Comparison of ENCODE assay signal across 13 cellular contexts in genomic region chr1:97192872-97193572, GRCh38.
DNase-seq lines count a peak whose midpoint lies in the region; FAIRE-seq and TF ChIP-seq lines count a peak whose summit lies in the region.
"Had no signal": no experiment of that assay in that cellular context is flagged by ENCODE, and none has a peak within 500 bp of the region (broad histone marks: within the 10 kb centered on the region; RNA-seq: fewer than 3 reads in every experiment).

No MANE protein-coding gene starts in this region.

- TF ChIP-seq RAD21 in H1 (IDR thresholded peaks at IDR 0.05 in 1 of 2, conservative IDR thresholded peaks at IDR 0.05 in 1 of 2; ENCODE audit: low read depth in 2 of 2, low read length in 2 of 2) = no peak

- no peak overlapping the region for H3K4me3 ChIP-seq in H1 (ENCODE audit: extremely low read depth in 1 of 4, insufficient read depth in 2 of 4, low read depth in 3 of 4, low read length in 4 of 4)

- H2BK12ac ChIP-seq in H1 (ENCODE audit: low read depth, low read length) = no peak overlapping the region

- no peak overlapping the region for H3K14ac ChIP-seq in H1 (ENCODE audit: insufficient read length)

- no peaks in the 10 kb centered on the region for H3K23me2 ChIP-seq in H1 (ENCODE audit: low read depth, low read length)

- TF ChIP-seq CTCF in C4-2B (conservative IDR thresholded peaks at IDR 0.05) (peak; percentile 31), H1 (IDR thresholded peaks at IDR 0.05; ENCODE audit: control extremely low read depth in 1 of 3, insufficient read depth in 1 of 3, low read depth in 1 of 3, low read length in 3 of 3) (no peak)

- H4K91ac ChIP-seq in H1 (replicated peaks; ENCODE audit: insufficient read length, low read length) = no peak overlapping the region

- no peaks in the 10 kb centered on the region for H3K36me3 ChIP-seq in H1 (ENCODE audit: control insufficient read depth in 2 of 4, insufficient read depth in 4 of 4, low read length in 3 of 4)

- H3K79me2 ChIP-seq in H1 (ENCODE audit: control insufficient read depth in 1 of 2, insufficient read depth in 2 of 2, low read length in 2 of 2) = no peaks in the 10 kb centered on the region

- H3K4me2 ChIP-seq in H1 (ENCODE audit: insufficient read depth in 1 of 2, low read depth in 2 of 2, low read length in 2 of 2) = no peak overlapping the region

- TF ChIP-seq EP300 in H1 (IDR thresholded peaks at IDR 0.05; ENCODE audit: borderline replicate concordance in 1 of 2, low read depth in 2 of 2, low read length in 2 of 2) = no peak

- CTCF ChIA-PET in H1 (lab: Charles Lee; ENCODE audit: partially characterized antibody) = interaction anchor here (0.9 to 1.1 kb wide), 2 partner anchors 89 to 222 kb away, joined by 3 read pairs; no protein-coding TSS in a partner anchor

- H4K20me1 ChIP-seq in H1 (replicated peaks in 1 of 2; ENCODE audit: control insufficient read depth in 1 of 2, insufficient read depth in 2 of 2, low read length in 2 of 2) = no peaks in the 10 kb centered on the region

- no peak overlapping the region for H2BK15ac ChIP-seq in H1 (ENCODE audit: low read length)

- 83% methylated on average over 4 of the region's 4 CpGs; no CpG with 5 or more reads in 1 of the 2 experiments for WGBS in H1 (ENCODE audit: extremely low coverage in 1 of 2, insufficient coverage in 1 of 2, insufficient read length in 1 of 2, insufficient replicate concordance in 2 of 2, low coverage in 1 of 2, low lambda C conversion rate in 2 of 2, missing lambda C conversion rate in 1 of 2), 2 experiments

- no peak overlapping the region for H3K23ac ChIP-seq in H1 (ENCODE audit: insufficient read length)

- 0 out of 2 replicates have a peak overlapping the region, but pooled peaks have one; percentile 45 for H2AFZ ChIP-seq in H1 (ENCODE audit: low read length)

- FAIRE-seq in H1 (lab: Jason Lieb, UNC) = peak; percentile 55

- H3K9me3 ChIP-seq in H1 (ENCODE audit: insufficient read depth in 2 of 2, low read depth in 1 of 2, low read length in 1 of 2) = no peaks in the 10 kb centered on the region

- no peak overlapping the region for H2BK120ac ChIP-seq in H1 (replicated peaks; ENCODE audit: low read depth, low read length)

- no peak for TF ChIP-seq POLR2A in H1 (IDR thresholded peaks at IDR 0.05; ENCODE audit: control extremely low read depth in 1 of 2, low read depth in 2 of 2, low read length in 2 of 2)

- H2BK20ac ChIP-seq in H1 (ENCODE audit: low read length) = no peak overlapping the region

- H3K4ac ChIP-seq in H1 (replicated peaks; ENCODE audit: insufficient read length, low read depth, low read length) = no peak overlapping the region

- DNase-seq in M059J (ENCODE audit: low read depth) (peak; percentile 94), H1 (ENCODE audit: low read depth in 1 of 2, low spot score in 2 of 2) (no peak), myocyte (ENCODE audit: low read depth) (peak; percentile 32), HuH-7 (ENCODE audit: low spot score) (no peak), NCI-H1436 treated with DMSO at 0.1 percent for 48 hours (lab: John Stamatoyannopoulos, UW) (no peak), AML-193 (lab: John Stamatoyannopoulos, UW) (no peak), retina (no peak)
- DNase-seq: activated CD4-positive, alpha-beta T cell treated with anti-CD3 and anti-CD28 coated beads for 4 hours; activated naive CD8-positive, alpha-beta T cell treated with anti-CD3 and anti-CD28 coated beads, Interleukin-2, amount 50 U/mL, for 24 hours; hippocampal formation; MM.1S; occipital lobe had no signal

- no peak overlapping the region for H3K56ac ChIP-seq in H1 (replicated peaks; ENCODE audit: insufficient read length, low read depth, low read length)

- no peak overlapping the region for H4K8ac ChIP-seq in H1 (ENCODE audit: extremely low read depth, insufficient read depth, low read length)

- no peaks in the 10 kb centered on the region for H3K79me1 ChIP-seq in H1 (ENCODE audit: low read depth, low read length)

- H3K27me3 ChIP-seq in H1 (replicated peaks in 1 of 4; ENCODE audit: control insufficient read depth in 3 of 4, extremely low read depth in 1 of 4, insufficient read depth in 3 of 4, low read length in 3 of 4) = no peaks in the 10 kb centered on the region

- POLR2A ChIA-PET in H1 (lab: Charles Lee; ENCODE audit: partially characterized antibody) = no interaction called here

- no peak overlapping the region for H3K9ac ChIP-seq in H1 (replicated peaks in 1 of 4; ENCODE audit: extremely low read depth in 1 of 4, low read depth in 3 of 4, low read length in 3 of 4)

- H3K4me1 ChIP-seq in H1 (replicated peaks in 1 of 4; ENCODE audit: control insufficient read depth in 3 of 4, insufficient read depth in 4 of 4, low read length in 3 of 4) = no peaks in the 10 kb centered on the region

- H4K5ac ChIP-seq in H1 (ENCODE audit: insufficient read length, low read depth, low read length) = no peak overlapping the region

- no peak overlapping the region for H3K18ac ChIP-seq in H1 (ENCODE audit: extremely low read depth, low read length)

- no peak overlapping the region for H2AK5ac ChIP-seq in H1 (ENCODE audit: low read depth, low read length)

- no peak overlapping the region for H2BK5ac ChIP-seq in H1 (ENCODE audit: low read depth, low read length)

- H3K27ac ChIP-seq in C4-2B = no peak overlapping the region
- no peak overlapping the region for H3K27ac ChIP-seq in H1 (ENCODE audit: low read depth, low read length)

TF ChIP-seq in H1, 55 proteins besides CTCF, POLR2A, EP300 and RAD21 (continues in another document):
- no peak for TF ChIP-seq RNF2 (IDR thresholded peaks at IDR 0.05; ENCODE audit: borderline replicate concordance, low read depth, low read length, missing control alignments, poor library complexity, severe bottlenecking)
- TF ChIP-seq MAFK (IDR thresholded peaks at IDR 0.05; ENCODE audit: low read depth, low read length) = no peak
- no peak for TF ChIP-seq SIX5 (IDR thresholded peaks at IDR 0.05; ENCODE audit: low read depth, low read length)

Comparison
In these comparisons a context has a peak if more than half of its experiments do, and no peak if none do; other contexts are left out.
1. DNase-seq: peak in M059J (single experiment) and myocyte (single experiment); none in H1 (0 of 2), HuH-7 (single experiment), NCI-H1436 treated with DMSO at 0.1 percent for 48 hours (single experiment), AML-193 (0 of 2) and retina (single experiment).